ENCODE assay signal across 8 cellular contexts in the genomic region with DNA sequence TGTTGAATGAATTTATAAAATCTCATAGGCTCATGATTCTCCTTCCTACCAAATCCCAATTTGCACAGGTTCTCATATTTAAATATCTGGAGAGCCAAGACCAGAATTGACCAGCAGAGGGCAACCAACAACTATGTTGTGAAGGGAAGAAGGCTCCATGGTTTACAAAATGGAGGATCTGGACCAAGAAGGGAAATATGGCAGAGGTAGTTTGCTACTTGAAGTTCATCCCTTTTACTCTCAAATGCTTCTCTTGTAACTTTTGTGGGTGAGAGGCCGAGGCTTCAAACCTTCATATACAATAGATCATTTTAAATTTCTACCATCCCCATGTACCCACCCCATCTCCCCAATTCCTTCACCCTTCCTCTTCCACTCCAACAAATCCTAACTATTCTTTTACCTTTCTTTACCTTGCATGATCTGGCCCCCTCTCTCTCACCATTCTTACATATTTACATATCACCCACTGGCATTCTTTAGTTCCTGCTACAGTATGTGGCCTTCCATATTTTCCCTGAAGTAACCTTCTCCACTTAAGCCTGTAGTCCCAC. TPM values are rescaled to one million over a fixed set of nuclear protein-coding genes. Genes with fewer than 3 reads are reported as not detected.
DNase-seq lines count a peak whose midpoint lies in the region; ATAC-seq, FAIRE-seq and TF ChIP-seq lines count a peak whose summit lies in the region.

No MANE protein-coding gene starts in this region.

- peak; percentile 86 to 89 for DNase-seq in AML-193 (lab: John Stamatoyannopoulos, UW)
- peak; percentile 57 for DNase-seq in H54 (ENCODE audit: insufficient read length, low spot score)
- DNase-seq in NCI-H226: peak; percentile 70
- peak; percentile 93 to 94 for DNase-seq in cardiac fibroblast (ENCODE audit: low read depth in 2 of 2)
- peak; percentile 63 for DNase-seq in left lobe of liver (ENCODE audit: low spot score)
- DNase-seq in stimulated activated CD4-positive, alpha-beta T cell treated with anti-CD3 and anti-CD28 coated beads, Interleukin-4, amount 100 ng/mL, for 4 hours: peak; percentile 55 to 64

- peak; percentile 61 for TF ChIP-seq CTCF in WI38 (IDR thresholded peaks at IDR 0.05; ENCODE audit: low read depth, low read length)
- peak; percentile 76 for TF ChIP-seq CTCF in cardiac fibroblast (IDR thresholded peaks at IDR 0.05; ENCODE audit: low read depth, low read length)

- peak; percentile 47 for ATAC-seq in left lobe of liver
- no peak for ATAC-seq in GM18867 (IDR thresholded peaks at IDR 0.05; ENCODE audit: unreplicated experiment)

- FAIRE-seq in H54 (lab: Jason Lieb, UNC): no peak

- no peak for TF ChIP-seq POLR2A in H54 (IDR thresholded peaks at IDR 0.05; ENCODE audit: low read depth, low read length)

- H3K4me3 ChIP-seq in WI38 (ENCODE audit: low read depth, low read length) (no peak overlapping the region), cardiac fibroblast (replicated peaks in 1 of 2; ENCODE audit: low read depth in 2 of 2, low read length in 2 of 2) (no peak overlapping the region)

RNA-seq across cellular contexts. Expression of a gene that starts 3.8 kb away (rescaled TPM):
- 27.6 TPM for total RNA-seq in left lobe of liver

RNA-seq across cellular contexts. Expression of a gene that starts 28.6 kb away (rescaled TPM):
- total RNA-seq in left lobe of liver: 13.2 TPM

RNA-seq across cellular contexts. Expression of a gene that starts 31.0 kb away (rescaled TPM):
- 16.0 TPM for total RNA-seq in left lobe of liver

RNA-seq across cellular contexts. Expression of a gene that starts 34.9 kb away (rescaled TPM):
- total RNA-seq in left lobe of liver: 376 TPM

RNA-seq across cellular contexts. Expression of a gene that starts 36.7 kb away (rescaled TPM):
- total RNA-seq in left lobe of liver: 227 TPM
